ENCODE assay signal across 17 cellular contexts in the genomic region with DNA sequence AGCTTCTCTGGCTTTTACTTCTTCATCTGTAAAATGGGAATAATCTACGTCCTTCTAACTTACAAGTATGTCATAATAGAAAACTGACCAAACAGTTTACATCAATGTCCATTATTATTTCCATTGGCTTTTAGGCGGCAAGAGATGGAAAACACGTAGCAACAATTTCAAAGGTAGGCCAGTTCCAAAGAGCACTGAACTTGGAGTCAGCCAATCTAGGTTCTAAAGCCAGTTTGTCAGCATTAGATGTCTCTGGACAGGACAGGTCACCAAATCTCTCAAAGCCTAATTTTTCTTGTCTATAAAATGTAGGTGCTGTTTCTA. TPM values are rescaled to one million over a fixed set of nuclear protein-coding genes. Genes with fewer than 3 reads are reported as not detected.
A peak's percentile ranks its signal among the peaks of the same experiment; 100 is the strongest.
DNase-seq lines count a peak whose midpoint lies in the region; ATAC-seq and TF ChIP-seq lines count a peak whose summit lies in the region.
"Had no signal": no experiment of that assay in that cellular context is flagged by ENCODE, and none has a peak within 500 bp of the region (broad histone marks: within the 10 kb centered on the region; RNA-seq: fewer than 3 reads in every experiment).

No MANE protein-coding gene starts in this region.

- H3K36me3 ChIP-seq in esophagus muscularis mucosa (no peaks in the 10 kb centered on the region), muscle layer of colon (ENCODE audit: insufficient read depth, low read length) (no peaks in the 10 kb centered on the region)

- no peak for TF ChIP-seq CTCF in esophagus muscularis mucosa (IDR thresholded peaks at IDR 0.05)
- no peak for TF ChIP-seq CTCF in chondrocyte (IDR thresholded peaks at IDR 0.05)

- DNase-seq in esophagus muscularis mucosa (ENCODE audit: extremely low spot score) (no peak), chondrocyte (ENCODE audit: low spot score) (no peak), dermis blood vessel endothelial cell (no peak)
- DNase-seq: AML-193; CD4-positive, CD25-positive, alpha-beta regulatory T cell; DMS79; GM23248; NCI-H146; NCI-H2081 treated with DMSO at 0.1 percent for 48 hours; NCI-H2227 treated with DMSO at 0.1 percent for 48 hours; NCI-H526 treated with DMSO at 0.1 percent for 48 hours had no signal

- H3K36me3 Mint-ChIP-seq in chondrocyte (ENCODE audit: low read depth): no peaks in the 10 kb centered on the region
- H3K36me3 Mint-ChIP-seq: CD4-positive, CD25-positive, alpha-beta regulatory T cell had no signal

- no peak overlapping the region for H3K4me3 Mint-ChIP-seq in chondrocyte (ENCODE audit: unreplicated experiment)
- H3K4me3 Mint-ChIP-seq: CD4-positive, CD25-positive, alpha-beta regulatory T cell had no signal

- TF ChIP-seq POLR2A in esophagus muscularis mucosa (IDR thresholded peaks at IDR 0.05; ENCODE audit: low read depth): no peak

- H3K27ac ChIP-seq in angular gyrus (ENCODE audit: low read depth, low read length) (peak overlapping the region; percentile 42), esophagus muscularis mucosa (replicated peaks in 1 of 4) (peak overlapping the region; percentile 91 to 99 (median 95)), muscle layer of colon (ENCODE audit: low read depth, low read length) (peak overlapping the region; percentile 61), temporal lobe (ENCODE audit: low read depth, low read length) (peak overlapping the region; percentile 6)
- H3K27ac ChIP-seq: GM23248 had no signal

- H3K27me3 ChIP-seq in esophagus muscularis mucosa: no peaks in the 10 kb centered on the region
- H3K27me3 ChIP-seq in muscle layer of colon (ENCODE audit: control insufficient read depth in 1 of 2, insufficient read depth in 2 of 2, low read length in 2 of 2): no peaks in the 10 kb centered on the region

- no peak overlapping the region for H3K4me3 ChIP-seq in esophagus muscularis mucosa
- no peak overlapping the region for H3K4me3 ChIP-seq in muscle layer of colon (ENCODE audit: low read depth in 1 of 2, low read length in 2 of 2)
- H3K4me3 ChIP-seq: GM23248 had no signal

- peaks cover 3% of the 10 kb centered on the region for H3K27me3 Mint-ChIP-seq in chondrocyte (ENCODE audit: low read depth)

- H3K27ac Mint-ChIP-seq in chondrocyte (ENCODE audit: unreplicated experiment): no peak overlapping the region

- no peaks in the 10 kb centered on the region for H3K9me3 Mint-ChIP-seq in chondrocyte (ENCODE audit: low read depth)
- H3K9me3 Mint-ChIP-seq: CD4-positive, CD25-positive, alpha-beta regulatory T cell had no signal

- ATAC-seq in GM18870 (IDR thresholded peaks at IDR 0.05; ENCODE audit: unreplicated experiment): no peak
- no peak for ATAC-seq in GM21825 (IDR thresholded peaks at IDR 0.05; ENCODE audit: unreplicated experiment)
- ATAC-seq: HCT116 had no signal

- WGBS in esophagus muscularis mucosa: 71% methylated on average over 3 of the region's 3 CpGs

- H3K9me3 ChIP-seq in esophagus muscularis mucosa: no peaks in the 10 kb centered on the region
- no peaks in the 10 kb centered on the region for H3K9me3 ChIP-seq in muscle layer of colon (ENCODE audit: low read length)

- H3K9ac ChIP-seq in muscle layer of colon (ENCODE audit: low read length): no peak overlapping the region
- H3K9ac ChIP-seq: GM23248 had no signal

- H3K4me1 ChIP-seq in esophagus muscularis mucosa (peaks cover 82 to 98% (median 96%) of the 10 kb centered on the region in 4 donors), muscle layer of colon (ENCODE audit: insufficient read depth, low read length) (peaks cover 74% of the 10 kb centered on the region)

- intact Hi-C loops in esophagus muscularis mucosa (cut with DNase I): no loop called here

- TF ChIP-seq EP300 in esophagus muscularis mucosa (IDR thresholded peaks at IDR 0.05): no peak

- H3K4me1 Mint-ChIP-seq in chondrocyte (ENCODE audit: low read depth): peaks cover 38% of the 10 kb centered on the region

RNA-seq across cellular contexts. Expression of a gene that starts 17.6 kb away (rescaled TPM):
- total RNA-seq in esophagus muscularis mucosa: 100 to 1,000 TPM; 137 to 176 (median 154) TPM
- total RNA-seq in temporal lobe: 6.6 TPM
- 0.18 to 0.47 TPM (median 0.27 TPM) in 3 replicates for total RNA-seq in chondrocyte
- 0.05 TPM in 1 of 2 replicates, not detected in the other for total RNA-seq in dermis blood vessel endothelial cell
- total RNA-seq: GM23248 had no signal

Comparison
In these comparisons a context has a peak if more than half of its experiments do, and no peak if none do; other contexts are left out.
1. H3K27ac ChIP-seq: peak in every context shown above with its lines; median percentile 95 in esophagus muscularis mucosa; 61 in muscle layer of colon; 42 in angular gyrus; 6 in temporal lobe.
2. RNA of a gene that starts 17.6 kb away (total RNA-seq): 137 to 176 TPM in esophagus muscularis mucosa; 6.6 TPM in temporal lobe (single experiment), 0.18 to 0.47 TPM in chondrocyte and 0.05 TPM in dermis blood vessel endothelial cell; every median in the first group is over 10 times any median in the second.